14 cellular contexts compared by ENCODE assay signal in genomic region chr4:53734584-53735363, GRCh38.
DNase-seq lines count a peak whose midpoint lies in the region; ATAC-seq and TF ChIP-seq lines count a peak whose summit lies in the region.
"Had no signal": no experiment of that assay in that cellular context is flagged by ENCODE, and none has a peak within 500 bp of the region (broad histone marks: within the 10 kb centered on the region; RNA-seq: fewer than 3 reads in every experiment).

No MANE protein-coding gene starts in this region.

- no peaks in the 10 kb centered on the region for H3K79me2 ChIP-seq in SK-N-SH (ENCODE audit: insufficient read depth)

- no peaks in the 10 kb centered on the region for H3K9me3 ChIP-seq in SK-N-SH
- H3K9me3 ChIP-seq: ascending aorta, right atrium auricular region, thoracic aorta had no signal

- H3K9ac ChIP-seq in SK-N-SH: peak overlapping the region; percentile 22; the same call in 1 of the 2 replicates

- intact Hi-C loops in sciatic nerve (cut with DNase I): no loop called here
- intact Hi-C loops in activated naive CD4-positive, alpha-beta T cell treated with anti-CD3 and anti-CD28 coated beads for 36 hours (cut with micrococcal nuclease): no loop called here

- no peak overlapping the region for H3K27ac Mint-ChIP-seq in immature natural killer cell
- H3K27ac Mint-ChIP-seq in activated naive CD4-positive, alpha-beta T cell treated with anti-CD3 and anti-CD28 coated beads for 36 hours: no peak overlapping the region
- H3K27ac Mint-ChIP-seq: activated T-cell treated with anti-CD3 and anti-CD28 coated beads, Interleukin-2, amount 50 U/mL, for 24 hours had no signal

- peak overlapping the region; percentile 29 for H3K4me2 ChIP-seq in SK-N-SH

- TF ChIP-seq EP300 in SK-N-SH (IDR thresholded peaks at IDR 0.05; ENCODE audit: borderline replicate concordance in 1 of 2, low read depth in 1 of 2, low read length in 1 of 2): peak in 1 of 2 experiments; percentile 23; a peak in 1 of 4 replicates

- H3K36me3 ChIP-seq in SK-N-SH (replicated peaks in 1 of 2; ENCODE audit: control insufficient read depth in 1 of 2, insufficient read depth in 2 of 2, low read length in 1 of 2): no peaks in the 10 kb centered on the region
- H3K36me3 ChIP-seq: ascending aorta, right atrium auricular region, thoracic aorta had no signal

- H3K4me1 Mint-ChIP-seq in immature natural killer cell: no peaks in the 10 kb centered on the region
- no peaks in the 10 kb centered on the region for H3K4me1 Mint-ChIP-seq in activated naive CD4-positive, alpha-beta T cell treated with anti-CD3 and anti-CD28 coated beads for 36 hours (ENCODE audit: low read depth)

- H3K27me3 Mint-ChIP-seq in immature natural killer cell (ENCODE audit: low read depth in 3 of 3): peaks cover 0 to 3% (median 2%) of the 10 kb centered on the region in 3 donors
- H3K27me3 Mint-ChIP-seq in activated naive CD4-positive, alpha-beta T cell treated with anti-CD3 and anti-CD28 coated beads for 36 hours (ENCODE audit: low read depth): peaks cover 11% of the 10 kb centered on the region
- H3K27me3 Mint-ChIP-seq: activated T-cell treated with anti-CD3 and anti-CD28 coated beads, Interleukin-2, amount 50 U/mL, for 24 hours had no signal

- peaks cover 30% of the 10 kb centered on the region for H3F3A ChIP-seq in SK-N-SH (replicated peaks; ENCODE audit: insufficient read depth)

- H3K36me3 Mint-ChIP-seq in immature natural killer cell: no peaks in the 10 kb centered on the region
- no peaks in the 10 kb centered on the region for H3K36me3 Mint-ChIP-seq in activated naive CD4-positive, alpha-beta T cell treated with anti-CD3 and anti-CD28 coated beads for 36 hours (ENCODE audit: low read depth)

- H3K4me3 Mint-ChIP-seq in immature natural killer cell: no peak overlapping the region
- H3K4me3 Mint-ChIP-seq in activated naive CD4-positive, alpha-beta T cell treated with anti-CD3 and anti-CD28 coated beads for 36 hours: no peak overlapping the region
- H3K4me3 Mint-ChIP-seq: activated T-cell treated with anti-CD3 and anti-CD28 coated beads, Interleukin-2, amount 50 U/mL, for 24 hours had no signal

- H3K4me3 ChIP-seq in SK-N-SH (ENCODE audit: low read depth in 2 of 2, low read length in 1 of 2): no peak overlapping the region
- H3K4me3 ChIP-seq: ascending aorta, right atrium auricular region, thoracic aorta had no signal

- WGBS in SK-N-SH (ENCODE audit: low lambda C conversion rate): 9% methylated on average over 3 of the region's 3 CpGs

- H3K9me2 ChIP-seq in SK-N-SH: no peaks in the 10 kb centered on the region

- H3K4me1 ChIP-seq in SK-N-SH (ENCODE audit: control insufficient read depth in 1 of 2, insufficient read depth in 2 of 2, low read depth in 1 of 2, low read length in 1 of 2): peaks cover 0 to 16% of the 10 kb centered on the region in 2 experiments; a peak in 3 of 4 replicates
- H3K4me1 ChIP-seq: right atrium auricular region had no signal

- ATAC-seq in sciatic nerve (peak; percentile 45), GM21381 (IDR thresholded peaks at IDR 0.05; ENCODE audit: unreplicated experiment) (no peak)
- ATAC-seq: activated CD4-positive, CD25-positive, alpha-beta regulatory T cell treated with anti-CD3 and anti-CD28 coated beads, Interleukin-2, amount 50 U/mL, for 24 hours had no signal

- no peak for TF ChIP-seq CTCF in SK-N-SH (IDR thresholded peaks at IDR 0.05)

- no peak for TF ChIP-seq RAD21 in SK-N-SH (IDR thresholded peaks at IDR 0.05; ENCODE audit: low read length)

- H4K20me1 ChIP-seq in SK-N-SH (ENCODE audit: insufficient read depth): no peaks in the 10 kb centered on the region

- H2AFZ ChIP-seq in SK-N-SH (ENCODE audit: low read depth): 0 out of 2 replicates have a peak overlapping the region, but pooled peaks have one; percentile 1

- no peaks in the 10 kb centered on the region for H3K27me3 ChIP-seq in SK-N-SH (ENCODE audit: insufficient read depth)
- H3K27me3 ChIP-seq: ascending aorta, right atrium auricular region had no signal

- DNase-seq in HS-27A (ENCODE audit: low read depth) (peak; percentile 59), SK-N-SH (no peak), fibroblast of gingiva (ENCODE audit: low read depth) (peak; percentile 58), sciatic nerve (ENCODE audit: low spot score) (no peak), NCI-H2227 (lab: John Stamatoyannopoulos, UW; ENCODE audit: unreplicated experiment) (no peak), immature natural killer cell (no peak)
- DNase-seq in activated naive CD4-positive, alpha-beta T cell treated with anti-CD3 and anti-CD28 coated beads for 36 hours: no peak
- DNase-seq: activated T-cell treated with anti-CD3 and anti-CD28 coated beads, Interleukin-2, amount 50 U/mL, for 24 hours; NCI-H1436 had no signal

- POLR2A ChIA-PET in SK-N-SH (lab: Yijun Ruan, JAX): no interaction called here

- CTCF ChIA-PET in SK-N-SH (lab: Yijun Ruan, JAX): interaction anchor here (1.2 kb wide), 1 partner anchor 173 kb away, joined by 3 read pairs; no protein-coding TSS in a partner anchor
- CTCF ChIA-PET in activated naive CD4-positive, alpha-beta T cell treated with anti-CD3 and anti-CD28 coated beads for 36 hours (lab: Charles Lee): no interaction called here

- H3K9me3 Mint-ChIP-seq in immature natural killer cell: no peaks in the 10 kb centered on the region
- H3K9me3 Mint-ChIP-seq in activated naive CD4-positive, alpha-beta T cell treated with anti-CD3 and anti-CD28 coated beads for 36 hours: peaks cover 2% of the 10 kb centered on the region
- H3K9me3 Mint-ChIP-seq: activated T-cell treated with anti-CD3 and anti-CD28 coated beads, Interleukin-2, amount 50 U/mL, for 24 hours had no signal

- H3K27ac ChIP-seq in SK-N-SH (ENCODE audit: low read depth in 2 of 2, low read length in 1 of 2): peak overlapping the region; percentile 39 to 90; a peak in 3 of 4 replicates
- H3K27ac ChIP-seq: ascending aorta, thoracic aorta had no signal

TF ChIP-seq in SK-N-SH, 30 proteins besides CTCF, POLR2A, EP300 and RAD21:
- TF ChIP-seq TEAD4 (IDR thresholded peaks at IDR 0.05; ENCODE audit: borderline replicate concordance, insufficient read depth) (no peak), MEF2A (IDR thresholded peaks at IDR 0.05; ENCODE audit: borderline replicate concordance, low read depth) (peak; percentile 17; the same call in 1 of the 2 replicates), JUND (IDR thresholded peaks at IDR 0.05) (peak; percentile 77), RCOR1 (IDR thresholded peaks at IDR 0.05; ENCODE audit: low read length) (no peak), TCF12 (IDR thresholded peaks at IDR 0.05) (peak; percentile 46), FOXJ3 (CRISPR knock-in tag; IDR thresholded peaks at IDR 0.05) (no peak), NFIC (IDR thresholded peaks at IDR 0.05; ENCODE audit: borderline replicate concordance) (peak; percentile 50; the same call in 1 of the 2 replicates), RXRA (IDR thresholded peaks at IDR 0.05; ENCODE audit: borderline replicate concordance, low read depth) (no peak), MXI1 (IDR thresholded peaks at IDR 0.05; ENCODE audit: low read depth, low read length) (no peak), FOSL2 (IDR thresholded peaks at IDR 0.05; ENCODE audit: borderline replicate concordance, low read depth) (peak; percentile 87; the same call in 1 of the 2 replicates)
- TF ChIP-seq, protein P1, sequence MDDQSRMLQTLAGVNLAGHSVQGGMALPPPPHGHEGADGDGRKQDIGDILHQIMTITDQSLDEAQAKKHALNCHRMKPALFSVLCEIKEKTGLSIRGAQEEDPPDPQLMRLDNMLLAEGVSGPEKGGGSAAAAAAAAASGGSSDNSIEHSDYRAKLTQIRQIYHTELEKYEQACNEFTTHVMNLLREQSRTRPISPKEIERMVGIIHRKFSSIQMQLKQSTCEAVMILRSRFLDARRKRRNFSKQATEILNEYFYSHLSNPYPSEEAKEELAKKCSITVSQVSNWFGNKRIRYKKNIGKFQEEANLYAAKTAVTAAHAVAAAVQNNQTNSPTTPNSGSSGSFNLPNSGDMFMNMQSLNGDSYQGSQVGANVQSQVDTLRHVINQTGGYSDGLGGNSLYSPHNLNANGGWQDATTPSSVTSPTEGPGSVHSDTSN (IDR thresholded peaks at IDR 0.05): peak; percentile 69; the same call in 1 of the 2 replicates

Comparison
In these comparisons a context has a peak if more than half of its experiments do, and no peak if none do; other contexts are left out.
1. DNase-seq: peak in HS-27A (single experiment) and fibroblast of gingiva (single experiment); none in SK-N-SH (single experiment), sciatic nerve (single experiment), NCI-H2227 (single experiment), immature natural killer cell (0 of 3) and activated naive CD4-positive, alpha-beta T cell treated with anti-CD3 and anti-CD28 coated beads for 36 hours (single experiment).